33 cellular contexts compared by ENCODE assay signal in genomic region chr22:49237703-49238102, GRCh38.
"Had no signal": no experiment of that assay in that cellular context is flagged by ENCODE, and none has a peak within 500 bp of the region (broad histone marks: within the 10 kb centered on the region; RNA-seq: fewer than 3 reads in every experiment).

No MANE protein-coding gene starts in this region.

- H3K9me3 ChIP-seq: ascending aorta, breast epithelium, esophagus squamous epithelium, gastroesophageal sphincter had no signal

- H3K27me3 Mint-ChIP-seq: activated B cell treated with CpG ODN at 0.5 μM for 24 hours; activated CD8-positive, alpha-beta T cell treated with anti-CD3 and anti-CD28 coated beads for 36 hours; activated naive CD8-positive, alpha-beta T cell treated with anti-CD3 and anti-CD28 coated beads, Interleukin-2, amount 10 ng/mL, durations not matched to agents 7 days and 5 days had no signal

- H3K36me3 ChIP-seq: ascending aorta, breast epithelium, cardiac muscle cell, esophagus squamous epithelium, gastroesophageal sphincter, WERI-Rb-1 had no signal

- H3K4me1 ChIP-seq: ascending aorta, breast epithelium, esophagus squamous epithelium, gastroesophageal sphincter had no signal

- H3K4me1 Mint-ChIP-seq: activated B cell treated with CpG ODN at 0.5 μM for 24 hours; activated naive CD8-positive, alpha-beta T cell treated with anti-CD3 and anti-CD28 coated beads, Interleukin-2, amount 10 ng/mL, durations not matched to agents 7 days and 5 days; activated T-helper 17 cell treated with anti-CD3 and anti-CD28 coated beads, Interleukin-2, amount 50 U/mL, for 72 hours; T-helper 17 cell had no signal

- H3K27ac ChIP-seq: ascending aorta, breast epithelium, cardiac muscle cell, coronary artery, dorsolateral prefrontal cortex, esophagus squamous epithelium, gastroesophageal sphincter, WERI-Rb-1 had no signal

- DNase-seq: activated B cell treated with CpG ODN at 0.5 μM for 24 hours; activated CD4-positive, alpha-beta T cell treated with anti-CD3 and anti-CD28 coated beads for 48 hours; activated CD4-positive, alpha-beta T cell treated with anti-CD3 and anti-CD28 coated beads, Interleukin-2, amount 50 U/mL, for 1 hour; activated CD4-positive, alpha-beta T cell treated with anti-CD3 and anti-CD28 coated beads, Interleukin-2, amount 50 U/mL, for 48 hours; activated CD8-positive, alpha-beta memory T cell treated with anti-CD3 and anti-CD28 coated beads for 24 hours; activated CD8-positive, alpha-beta T cell treated with anti-CD3 and anti-CD28 coated beads for 36 hours; activated effector memory CD4-positive, alpha-beta T cell treated with Interleukin-2 at 50 U/mL for 16 hours; activated gamma-delta T cell treated with Interleukin-2 at 50 U/mL for 16 hours; activated naive CD4-positive, alpha-beta T cell treated with anti-CD3 and anti-CD28 coated beads for 36 hours; activated naive CD8-positive, alpha-beta T cell treated with anti-CD3 and anti-CD28 coated beads, Interleukin-2, amount 10 ng/mL, durations not matched to agents 7 days and 5 days; activated T-cell treated with anti-CD3 and anti-CD28 coated beads, Interleukin-2, amount 50 U/mL, for 4 hours; central memory CD4-positive, alpha-beta T cell; dorsolateral prefrontal cortex; effector CD4-positive, alpha-beta T cell; effector memory CD8-positive, alpha-beta T cell; erythroblast; esophagus squamous epithelium; foreskin melanocyte; T-helper 1 cell; T-helper 17 cell; T1000; WERI-Rb-1 had no signal

- H3K36me3 Mint-ChIP-seq: activated naive CD4-positive, alpha-beta T cell treated with anti-CD3 and anti-CD28 coated beads, Interleukin-2, amount 50 U/mL, for 72 hours; activated naive CD8-positive, alpha-beta T cell treated with anti-CD3 and anti-CD28 coated beads, Interleukin-2, amount 10 ng/mL, durations not matched to agents 7 days and 5 days; brain had no signal

- H3K4me3 ChIP-seq: ascending aorta, breast epithelium, cardiac muscle cell, coronary artery, dorsolateral prefrontal cortex, esophagus squamous epithelium, gastroesophageal sphincter had no signal

- H3K27me3 ChIP-seq: ascending aorta, cardiac muscle cell had no signal

- ATAC-seq: activated CD4-positive, CD25-positive, alpha-beta regulatory T cell treated with anti-CD3 and anti-CD28 coated beads, Interleukin-2, amount 50 U/mL, for 24 hours; activated CD8-positive, alpha-beta T cell treated with anti-CD3 and anti-CD28 coated beads for 36 hours; activated naive CD4-positive, alpha-beta T cell treated with anti-CD3 and anti-CD28 coated beads, Interleukin-2, amount 50 U/mL, for 72 hours; activated T-cell treated with anti-CD3 and anti-CD28 coated beads, Interleukin-2, amount 50 U/mL, for 4 hours; activated T-helper 17 cell treated with anti-CD3 and anti-CD28 coated beads, Interleukin-2, amount 50 U/mL, for 72 hours; effector memory CD8-positive, alpha-beta T cell; gastroesophageal sphincter; T-helper 17 cell had no signal

- H3K9me3 Mint-ChIP-seq: activated B cell treated with CpG ODN at 0.5 μM for 24 hours; activated CD8-positive, alpha-beta T cell treated with anti-CD3 and anti-CD28 coated beads for 36 hours; activated naive CD4-positive, alpha-beta T cell treated with anti-CD3 and anti-CD28 coated beads for 36 hours; activated naive CD8-positive, alpha-beta T cell treated with anti-CD3 and anti-CD28 coated beads, Interleukin-2, amount 10 ng/mL, durations not matched to agents 7 days and 5 days; activated T-cell treated with anti-CD3 and anti-CD28 coated beads, Interleukin-2, amount 50 U/mL, for 4 hours; activated T-helper 17 cell treated with anti-CD3 and anti-CD28 coated beads, Interleukin-2, amount 50 U/mL, for 72 hours; dendritic cell treated with granulocyte-macrophage colony-stimulating factor and Interleukin-4, amounts not matched to agents 40 ng/mL and 50 ng/mL, for 4 days; effector memory CD8-positive, alpha-beta T cell; T-helper 2 cell treated with Interferon-gamma antibody and Interleukin-4, amounts not matched to agents 5 μg/mL and 100 μg/mL, for 36 hours had no signal

- H3K4me3 Mint-ChIP-seq: activated B cell treated with CpG ODN at 0.5 μM for 24 hours; activated CD8-positive, alpha-beta T cell treated with anti-CD3 and anti-CD28 coated beads for 36 hours; activated naive CD4-positive, alpha-beta T cell treated with anti-CD3 and anti-CD28 coated beads for 36 hours; activated naive CD8-positive, alpha-beta T cell treated with anti-CD3 and anti-CD28 coated beads, Interleukin-2, amount 10 ng/mL, durations not matched to agents 7 days and 5 days; activated T-cell treated with anti-CD3 and anti-CD28 coated beads, Interleukin-2, amount 50 U/mL, for 4 hours; activated T-helper 17 cell treated with anti-CD3 and anti-CD28 coated beads, Interleukin-2, amount 50 U/mL, for 72 hours; brain; dendritic cell treated with granulocyte-macrophage colony-stimulating factor and Interleukin-4, amounts not matched to agents 40 ng/mL and 50 ng/mL, for 4 days; effector memory CD8-positive, alpha-beta T cell; T-helper 17 cell; T-helper 2 cell treated with Interferon-gamma antibody and Interleukin-4, amounts not matched to agents 5 μg/mL and 100 μg/mL, for 36 hours had no signal

- H3K27ac Mint-ChIP-seq: activated B cell treated with CpG ODN at 0.5 μM for 24 hours; activated CD8-positive, alpha-beta T cell treated with anti-CD3 and anti-CD28 coated beads for 36 hours; activated naive CD4-positive, alpha-beta T cell treated with anti-CD3 and anti-CD28 coated beads for 36 hours; activated naive CD4-positive, alpha-beta T cell treated with anti-CD3 and anti-CD28 coated beads, Interleukin-2, amount 50 U/mL, for 72 hours; activated naive CD8-positive, alpha-beta T cell treated with anti-CD3 and anti-CD28 coated beads, Interleukin-2, amount 10 ng/mL, durations not matched to agents 7 days and 5 days; activated T-helper 17 cell treated with anti-CD3 and anti-CD28 coated beads, Interleukin-2, amount 50 U/mL, for 72 hours; brain; dendritic cell treated with granulocyte-macrophage colony-stimulating factor and Interleukin-4, amounts not matched to agents 40 ng/mL and 50 ng/mL, for 4 days; effector memory CD8-positive, alpha-beta T cell; T-helper 17 cell; T-helper 2 cell treated with Interferon-gamma antibody and Interleukin-4, amounts not matched to agents 5 μg/mL and 100 μg/mL, for 36 hours had no signal
